Comparison of ENCODE assay signal across 18 cellular contexts in the genomic region with DNA sequence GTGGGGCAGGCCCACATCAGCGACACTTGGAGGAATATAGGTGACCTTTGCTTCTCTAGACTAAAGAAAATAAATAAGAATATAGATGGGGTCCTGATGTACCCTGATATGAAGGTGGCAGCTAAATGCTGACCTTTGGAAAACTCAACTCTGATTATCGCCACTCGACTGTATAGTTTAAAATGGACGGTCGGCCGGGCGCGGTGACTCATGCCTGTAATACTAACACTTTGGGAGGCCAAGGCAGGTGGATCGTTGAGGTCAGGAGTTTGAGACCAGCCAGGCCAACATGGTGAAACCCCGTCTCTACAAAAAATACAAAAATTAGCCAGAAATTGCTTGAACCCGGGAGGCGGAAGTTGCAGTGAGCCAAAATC.
DNase-seq lines count a peak whose midpoint lies in the region; ATAC-seq, FAIRE-seq and TF ChIP-seq lines count a peak whose summit lies in the region.
"Had no signal": no experiment of that assay in that cellular context is flagged by ENCODE, and none has a peak within 500 bp of the region (broad histone marks: within the 10 kb centered on the region; RNA-seq: fewer than 3 reads in every experiment).

No MANE protein-coding gene starts in this region.

- BruUV-seq in HCT116 (replicated peaks; lab: Mats Ljungman, UMichigan) (no TSS peak), GM12878 (replicated peaks; lab: Mats Ljungman, UMichigan) (no TSS peak)

- 0 out of 22 replicates have a peak overlapping the region, but pooled peaks of 1 of the 11 experiments have one; percentile 67 for H3K9ac ChIP-seq in BLaER1 treated with 17β-estradiol and CSF1 and Interleukin-3, amounts not matched to agents 10 nM and 100 nM
- H3K9ac ChIP-seq in HCT116 (ENCODE audit: low read length) = peak overlapping the region; percentile 65
- H3K9ac ChIP-seq in GM12878 (ENCODE audit: control insufficient read depth, insufficient read depth, low read length) = no peak overlapping the region

- H3K9me3 ChIP-seq in BLaER1 treated with 17β-estradiol and CSF1 and Interleukin-3, amounts not matched to agents 10 nM and 100 nM (replicated peaks in 1 of 11) = peaks cover 0 to 26% (median 9%) of the 10 kb centered on the region in 11 experiments; a peak in 10 of 22 replicates
- H3K9me3 ChIP-seq in HCT116 (ENCODE audit: control insufficient read depth in 1 of 2, insufficient read depth in 1 of 2, low read depth in 1 of 2, low read length in 2 of 2) (no peaks in the 10 kb centered on the region), GM12878 (replicated peaks; ENCODE audit: control insufficient read depth, insufficient read depth, low read length) (no peaks in the 10 kb centered on the region), mesodermal cell (ENCODE audit: control insufficient read depth, low read length) (no peaks in the 10 kb centered on the region)

- peak overlapping the region in 5 of 11 experiments; percentile 66 to 85 (median 82); a peak in 5 of 22 replicates for H3K4me2 ChIP-seq in BLaER1 treated with 17β-estradiol and CSF1 and Interleukin-3, amounts not matched to agents 10 nM and 100 nM
- H3K4me2 ChIP-seq in HCT116 (ENCODE audit: low read length) (peak overlapping the region; percentile 65), GM12878 (ENCODE audit: control insufficient read depth, insufficient read depth) (no peak overlapping the region)

- in situ Hi-C loops in GM12878 (cut with MboI) = no loop called here

- FAIRE-seq in GM12878 (lab: Jason Lieb, UNC) = no peak
- FAIRE-seq: A204.1, D721Med had no signal

- no peaks in the 10 kb centered on the region for H3K27me3 ChIP-seq in BLaER1 treated with 17β-estradiol and CSF1 and Interleukin-3, amounts not matched to agents 10 nM and 100 nM
- H3K27me3 ChIP-seq in HCT116 (ENCODE audit: insufficient read depth, low read length) = no peaks in the 10 kb centered on the region
- H3K27me3 ChIP-seq in GM12878 (replicated peaks in 1 of 2; ENCODE audit: control insufficient read depth in 2 of 2, insufficient read depth in 2 of 2, low read length in 1 of 2) = no peaks in the 10 kb centered on the region

- H3K36me3 ChIP-seq in BLaER1 treated with 17β-estradiol and CSF1 and Interleukin-3, amounts not matched to agents 10 nM and 100 nM = peaks cover 18 to 22% (median 20%) of the 10 kb centered on the region in 11 experiments
- peaks cover 8 to 13% of the 10 kb centered on the region in 2 experiments; a peak in 3 of 4 replicates for H3K36me3 ChIP-seq in HCT116 (ENCODE audit: control insufficient read depth in 1 of 2, insufficient read depth in 2 of 2, low read length in 2 of 2)
- peaks cover 4 to 14% of the 10 kb centered on the region in 2 experiments for H3K36me3 ChIP-seq in GM12878 (ENCODE audit: control insufficient read depth in 2 of 2, insufficient read depth in 2 of 2, low read length in 1 of 2)
- H3K36me3 ChIP-seq in mesodermal cell (ENCODE audit: control insufficient read depth, insufficient read depth, low read length) = peaks cover 24% of the 10 kb centered on the region

- H3K4me3 ChIP-seq in BLaER1 treated with 17β-estradiol and CSF1 and Interleukin-3, amounts not matched to agents 10 nM and 100 nM = no peak overlapping the region
- H3K4me3 ChIP-seq in HCT116 (replicated peaks in 1 of 2; ENCODE audit: low read depth in 1 of 2, low read length in 2 of 2) = peak overlapping the region in 1 of 2 experiments; percentile 21; a peak in 2 of 4 replicates
- no peak overlapping the region for H3K4me3 ChIP-seq in GM12878
- no peak overlapping the region for H3K4me3 ChIP-seq in mesodermal cell (ENCODE audit: extremely low read depth, insufficient read depth, low read length, poor library complexity, severe bottlenecking)

- intact Hi-C loops in HCT116 (cut with micrococcal nuclease) (loop anchor here (2.0 to 10.0 kb wide), 3 partner anchors 113 to 300 kb away; a partner anchor contains a TSS), GM12878 (cut with micrococcal nuclease; ENCODE audit: unreplicated experiment) (loop anchor here (2.0 kb wide), 1 partner anchor 180 kb away; no protein-coding TSS in a partner anchor)

- no peak overlapping the region for H3K27ac Mint-ChIP-seq in activated T-cell treated with anti-CD3 and anti-CD28 coated beads, Interleukin-2, amount 50 U/mL, for 24 hours

- H3K36me3 Mint-ChIP-seq in activated T-cell treated with anti-CD3 and anti-CD28 coated beads, Interleukin-2, amount 50 U/mL, for 24 hours (ENCODE audit: low read depth) = peaks cover 21% of the 10 kb centered on the region

- DNase-seq in HCT116 (ENCODE audit: low read depth, low spot score) = peak; percentile 28
- no peak for DNase-seq in GM12878 (ENCODE audit: low read depth, low spot score)
- no peak for DNase-seq in AG08396 (ENCODE audit: low spot score)
- no peak for DNase-seq in activated T-cell treated with anti-CD3 and anti-CD28 coated beads, Interleukin-2, amount 50 U/mL, for 24 hours
- no peak for DNase-seq in SKM-1 treated with dmso at 0.1 percent for 144 hours (lab: John Stamatoyannopoulos, UW; ENCODE audit: unreplicated experiment)
- DNase-seq: C1 segment of cervical spinal cord; CD8-positive, alpha-beta memory T cell; GF-D8; H9; NCI-H1105; NCI-H446; Right ventricle myocardium superior had no signal

- TF ChIP-seq CTCF in HCT116 (IDR thresholded peaks at IDR 0.05 in 2 of 3, conservative IDR thresholded peaks at IDR 0.05 in 1 of 3; ENCODE audit: borderline replicate concordance in 1 of 3, insufficient read depth in 1 of 3, low read depth in 2 of 3, low read length in 2 of 3) (no peak), GM12878 (IDR thresholded peaks at IDR 0.05 in 2 of 3, conservative IDR thresholded peaks at IDR 0.05 in 1 of 3; ENCODE audit: control insufficient read depth in 2 of 3, extremely low read depth in 1 of 3, insufficient read depth in 1 of 3, low read depth in 3 of 3, low read length in 3 of 3) (no peak)

- H3K79me2 ChIP-seq in HCT116 (ENCODE audit: insufficient read depth, low read length) (no peaks in the 10 kb centered on the region), GM12878 (ENCODE audit: control insufficient read depth, insufficient read depth, low read length) (no peaks in the 10 kb centered on the region)

- H4K20me1 ChIP-seq in BLaER1 treated with 17β-estradiol and CSF1 and Interleukin-3, amounts not matched to agents 10 nM and 100 nM = peaks cover 0 to 39% (median 5%) of the 10 kb centered on the region in 11 experiments; a peak in 9 of 22 replicates
- no peaks in the 10 kb centered on the region for H4K20me1 ChIP-seq in HCT116 (ENCODE audit: insufficient read depth)
- no peaks in the 10 kb centered on the region for H4K20me1 ChIP-seq in GM12878 (ENCODE audit: control insufficient read depth, insufficient read depth)

- SMC1A ChIA-PET in GM12878 (lab: Charles Lee; ENCODE audit: uncharacterized antibody, unreplicated experiment) = interaction anchor here (1.5 to 2.5 kb wide), 3 partner anchors 58 to 179 kb away, joined by 8 to 20 read pairs (median 8); no protein-coding TSS in a partner anchor

- H2AFZ ChIP-seq in HCT116 (ENCODE audit: low read depth, low read length, poor library complexity, severe bottlenecking) (peak overlapping the region; percentile 46), GM12878 (ENCODE audit: control insufficient read depth, low read depth, low read length) (no peak overlapping the region)

- no peaks in the 10 kb centered on the region for H3K9me2 ChIP-seq in HCT116 (ENCODE audit: insufficient read depth)

- 0 out of 2 replicates have a peak, but pooled peaks have one; percentile 1 for TF ChIP-seq RAD21 in HCT116 (IDR thresholded peaks at IDR 0.05; ENCODE audit: low read depth)
- no peak for TF ChIP-seq RAD21 in GM12878 (IDR thresholded peaks at IDR 0.05; ENCODE audit: insufficient read depth, low read depth, low read length)

- H3K4me3 Mint-ChIP-seq in activated T-cell treated with anti-CD3 and anti-CD28 coated beads, Interleukin-2, amount 50 U/mL, for 24 hours = no peak overlapping the region
- H3K4me3 Mint-ChIP-seq: CD8-positive, alpha-beta memory T cell; H9 had no signal

- RAD21 ChIA-PET in HCT116 (lab: Charles Lee; ENCODE audit: low non-redundant PET in 1 of 2, low total read pairs in 2 of 2, uncharacterized antibody in 2 of 2, unreplicated experiment in 2 of 2) = interaction anchor here (0.7 to 2.1 kb wide), 3 partner anchors 8 to 179 kb away, joined by 4 to 12 read pairs (median 6); no protein-coding TSS in a partner anchor
- RAD21 ChIA-PET in GM12878 (lab: Charles Lee; ENCODE audit: unreplicated experiment) = interaction anchor here (0.9 to 2.0 kb wide), 5 partner anchors 11 to 179 kb away, joined by 3 to 17 read pairs (median 4); no protein-coding TSS in a partner anchor

- H3K4me1 ChIP-seq in BLaER1 treated with 17β-estradiol and CSF1 and Interleukin-3, amounts not matched to agents 10 nM and 100 nM = peaks cover 21 to 85% (median 76%) of the 10 kb centered on the region in 10 experiments
- H3K4me1 ChIP-seq in HCT116 (ENCODE audit: control insufficient read depth in 1 of 2, insufficient read depth in 2 of 2, low read length in 2 of 2) = peaks cover 67 to 77% of the 10 kb centered on the region in 2 experiments
- no peaks in the 10 kb centered on the region; the same call in 1 of the 2 replicates for H3K4me1 ChIP-seq in GM12878 (ENCODE audit: control insufficient read depth, insufficient read depth, low read length)
- H3K4me1 ChIP-seq in mesodermal cell (ENCODE audit: control insufficient read depth, insufficient read depth, low read length, poor library complexity, severe bottlenecking) = peaks cover 4% of the 10 kb centered on the region

- TF ChIP-seq EP300 in GM12878 (IDR thresholded peaks at IDR 0.05; ENCODE audit: borderline replicate concordance in 1 of 2, control insufficient read depth in 1 of 2, low read depth in 2 of 2, low read length in 2 of 2) = no peak

- no peaks in the 10 kb centered on the region for H3K9me3 Mint-ChIP-seq in activated T-cell treated with anti-CD3 and anti-CD28 coated beads, Interleukin-2, amount 50 U/mL, for 24 hours
- H3K9me3 Mint-ChIP-seq: CD8-positive, alpha-beta memory T cell; H9 had no signal

- H3K4me1 Mint-ChIP-seq in activated T-cell treated with anti-CD3 and anti-CD28 coated beads, Interleukin-2, amount 50 U/mL, for 24 hours (ENCODE audit: low read depth) = peaks cover 7% of the 10 kb centered on the region

- WGBS in GM12878 (ENCODE audit: insufficient coverage, insufficient replicate concordance, low lambda C conversion rate, missing lambda C conversion rate) = 94% methylated on average over 12 of the region's 12 CpGs
- 98% methylated on average over 6 to 8 of the region's 12 CpGs for WGBS in mesodermal cell (ENCODE audit: insufficient coverage in 2 of 2), 2 experiments

- ATAC-seq in HCT116 = peak; percentile 21
- no peak for ATAC-seq in GM12878
- no peak for ATAC-seq in GM19395 (IDR thresholded peaks at IDR 0.05; ENCODE audit: unreplicated experiment)

- H3K27me3 Mint-ChIP-seq in activated T-cell treated with anti-CD3 and anti-CD28 coated beads, Interleukin-2, amount 50 U/mL, for 24 hours = no peaks in the 10 kb centered on the region

- POLR2A ChIA-PET in HCT116 (lab: Charles Lee) = interaction anchor here (1.2 to 1.6 kb wide), 4 partner anchors 8 to 297 kb away, joined by 3 to 4 read pairs (median 4); a partner anchor contains a TSS
- POLR2A ChIA-PET in GM12878 (lab: Charles Lee) = no interaction called here

- H3K27ac ChIP-seq in BLaER1 treated with 17β-estradiol and CSF1 and Interleukin-3, amounts not matched to agents 10 nM and 100 nM = peak overlapping the region in 6 of 11 experiments; percentile 82 to 88 (median 86); a peak in 11 of 22 replicates
- H3K27ac ChIP-seq in HCT116 (ENCODE audit: low read depth, low read length) (peak overlapping the region; percentile 74), GM12878 (ENCODE audit: control insufficient read depth, insufficient read depth) (no peak overlapping the region), mesodermal cell (ENCODE audit: low read depth, low read length, severe bottlenecking) (peak overlapping the region; percentile 18)
- H3K27ac ChIP-seq: HL-60 had no signal

- no peak for TF ChIP-seq POLR2A in HCT116 (IDR thresholded peaks at IDR 0.05; ENCODE audit: borderline replicate concordance, extremely low read depth, insufficient read depth, insufficient read length)
- TF ChIP-seq POLR2A in GM12878 (IDR thresholded peaks at IDR 0.05; ENCODE audit: low read depth, low read length) = no peak

- CTCF ChIA-PET in HCT116 (lab: Charles Lee) (interaction anchor here (0.5 to 5.2 kb wide), 6 partner anchors 10 to 452 kb away, joined by 3 to 75 read pairs (median 4); no protein-coding TSS in a partner anchor), GM12878 (lab: Yijun Ruan, JAX) (interaction anchor here (0.7 to 16.9 kb wide), 11 partner anchors 8 to 269 kb away, joined by 3 to 326 read pairs (median 6); no protein-coding TSS in a partner anchor)
